ENCODE assay signal across 8 cellular contexts in the genomic region with DNA sequence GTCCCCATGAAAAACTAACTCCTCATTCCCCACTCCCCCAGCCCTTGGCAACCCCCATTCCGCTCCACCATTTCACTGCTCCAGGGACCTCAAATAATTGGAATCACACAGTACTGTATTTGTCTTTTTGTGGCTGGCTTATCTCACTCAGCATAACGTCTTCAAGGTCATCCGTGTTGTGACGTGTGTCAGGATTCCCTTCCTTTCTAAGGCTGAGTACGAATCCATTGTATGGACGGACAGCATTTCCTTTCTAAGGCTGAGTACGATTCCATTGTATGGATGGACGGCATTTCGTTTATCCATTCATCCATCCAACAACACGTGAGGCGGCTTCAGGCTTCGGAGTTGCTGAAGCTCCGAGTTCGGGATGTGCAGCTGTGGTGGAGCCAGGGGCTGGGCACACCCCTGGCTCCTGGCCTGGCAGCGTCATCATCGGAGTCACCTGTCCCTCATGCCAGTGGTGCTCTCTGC. TPM values are rescaled to one million over a fixed set of nuclear protein-coding genes. Genes with fewer than 3 reads are reported as not detected.
A peak's percentile ranks its signal among the peaks of the same experiment; 100 is the strongest.
DNase-seq lines count a peak whose midpoint lies in the region; ATAC-seq and TF ChIP-seq lines count a peak whose summit lies in the region.

No MANE protein-coding gene starts in this region.

- H3K4me3 Mint-ChIP-seq in WTC11, result peak overlapping the region; percentile 95; the same call in 1 of the 2 replicates
- peak overlapping the region; percentile 65 for H3K4me3 Mint-ChIP-seq in type B pancreatic cell

- TF ChIP-seq POLR2A in erythroblast (IDR thresholded peaks at IDR 0.05; ENCODE audit: low read length), result no peak

- peak overlapping the region; percentile 65; the same call in 1 of the 2 replicates for H3K27ac Mint-ChIP-seq in WTC11
- no peak overlapping the region for H3K27ac Mint-ChIP-seq in type B pancreatic cell

- POLR2A ChIA-PET in WTC11 (lab: Charles Lee), result no interaction called here

- 47 to 52% methylated on average over 16 of the region's 16 CpGs for WGBS in heart right ventricle, 2 donors
- WGBS in right cardiac atrium, result 54% methylated on average over 16 of the region's 16 CpGs

- intact Hi-C loops in heart right ventricle (cut with DNase I) (no loop called here), right cardiac atrium (cut with DNase I) (no loop called here), left colon (cut with DNase I, micrococcal nuclease) (no loop called here)

- no peaks in the 10 kb centered on the region for H3K27me3 Mint-ChIP-seq in WTC11 (ENCODE audit: low read depth)
- H3K27me3 Mint-ChIP-seq in type B pancreatic cell, result peaks cover 3% of the 10 kb centered on the region

- H3K4me3 ChIP-seq in heart right ventricle (peak overlapping the region in 6 of 10 donors; percentile 70 to 98 (median 84)), right cardiac atrium (ENCODE audit: low read length) (no peak overlapping the region)

- peaks cover 0 to 36% (median 10%) of the 10 kb centered on the region in 7 donors for H3K27me3 ChIP-seq in heart right ventricle
- H3K27me3 ChIP-seq in right cardiac atrium (ENCODE audit: control insufficient read depth, insufficient read depth), result no peaks in the 10 kb centered on the region

- H3K36me3 ChIP-seq in heart right ventricle, result peaks cover 0 to 5% (median 0%) of the 10 kb centered on the region in 9 donors

- CTCF ChIA-PET in WTC11 (lab: Charles Lee), result interaction anchor here (0.7 kb wide), 1 partner anchor 68 kb away, joined by 3 read pairs; no protein-coding TSS in a partner anchor

- H3K4me1 ChIP-seq in heart right ventricle (peaks cover 5 to 63% (median 42%) of the 10 kb centered on the region in 9 donors), right cardiac atrium (ENCODE audit: control insufficient read depth, insufficient read depth, low read length) (peaks cover 7% of the 10 kb centered on the region)

- H3K9me3 ChIP-seq in heart right ventricle (peaks cover 0 to 11% (median 0%) of the 10 kb centered on the region in 11 donors), right cardiac atrium (ENCODE audit: control insufficient read depth, low read length) (no peaks in the 10 kb centered on the region)

- no peak for TF ChIP-seq CTCF in heart right ventricle (IDR thresholded peaks at IDR 0.05)
- no peak for TF ChIP-seq CTCF in WTC11 (IDR thresholded peaks at IDR 0.05)
- no peak for TF ChIP-seq CTCF in type B pancreatic cell (conservative IDR thresholded peaks at IDR 0.05)

- DNase-seq in heart right ventricle, result no peak
- no peak for DNase-seq in right cardiac atrium
- no peak for DNase-seq in WTC11 (ENCODE audit: low spot score)
- peak in 1 of 2 donors; percentile 58 for DNase-seq in left colon
- no peak for DNase-seq in type B pancreatic cell (ENCODE audit: extremely low spot score, unreplicated experiment)
- DNase-seq in NCI-H2107 (lab: John Stamatoyannopoulos, UW), result no peak
- DNase-seq in erythroblast (lab: John Stamatoyannopoulos, UW), result no peak
- DNase-seq in NCI-H524 (lab: John Stamatoyannopoulos, UW), result no peak

- ATAC-seq in heart right ventricle (peak in 1 of 8 donors; percentile 3), right cardiac atrium (no peak), WTC11 (no peak), left colon (peak; percentile 56)

- no peaks in the 10 kb centered on the region for H3K36me3 Mint-ChIP-seq in WTC11
- H3K36me3 Mint-ChIP-seq in type B pancreatic cell, result peaks cover 14% of the 10 kb centered on the region

- H3K27ac ChIP-seq in heart right ventricle (peak overlapping the region in 5 of 10 donors; percentile 91 to 98 (median 94)), right cardiac atrium (ENCODE audit: low read length) (no peak overlapping the region)

- peaks cover 30% of the 10 kb centered on the region for H3K4me1 Mint-ChIP-seq in WTC11
- H3K4me1 Mint-ChIP-seq in type B pancreatic cell (ENCODE audit: unreplicated experiment), result peaks cover 30% of the 10 kb centered on the region

- H3K9me3 Mint-ChIP-seq in WTC11 (no peaks in the 10 kb centered on the region), type B pancreatic cell (peaks cover 6% of the 10 kb centered on the region)

TF ChIP-seq in WTC11, 78 proteins besides CTCF, POLR2A, EP300 and RAD21 (continues in another document):
- TF ChIP-seq, protein P1, sequence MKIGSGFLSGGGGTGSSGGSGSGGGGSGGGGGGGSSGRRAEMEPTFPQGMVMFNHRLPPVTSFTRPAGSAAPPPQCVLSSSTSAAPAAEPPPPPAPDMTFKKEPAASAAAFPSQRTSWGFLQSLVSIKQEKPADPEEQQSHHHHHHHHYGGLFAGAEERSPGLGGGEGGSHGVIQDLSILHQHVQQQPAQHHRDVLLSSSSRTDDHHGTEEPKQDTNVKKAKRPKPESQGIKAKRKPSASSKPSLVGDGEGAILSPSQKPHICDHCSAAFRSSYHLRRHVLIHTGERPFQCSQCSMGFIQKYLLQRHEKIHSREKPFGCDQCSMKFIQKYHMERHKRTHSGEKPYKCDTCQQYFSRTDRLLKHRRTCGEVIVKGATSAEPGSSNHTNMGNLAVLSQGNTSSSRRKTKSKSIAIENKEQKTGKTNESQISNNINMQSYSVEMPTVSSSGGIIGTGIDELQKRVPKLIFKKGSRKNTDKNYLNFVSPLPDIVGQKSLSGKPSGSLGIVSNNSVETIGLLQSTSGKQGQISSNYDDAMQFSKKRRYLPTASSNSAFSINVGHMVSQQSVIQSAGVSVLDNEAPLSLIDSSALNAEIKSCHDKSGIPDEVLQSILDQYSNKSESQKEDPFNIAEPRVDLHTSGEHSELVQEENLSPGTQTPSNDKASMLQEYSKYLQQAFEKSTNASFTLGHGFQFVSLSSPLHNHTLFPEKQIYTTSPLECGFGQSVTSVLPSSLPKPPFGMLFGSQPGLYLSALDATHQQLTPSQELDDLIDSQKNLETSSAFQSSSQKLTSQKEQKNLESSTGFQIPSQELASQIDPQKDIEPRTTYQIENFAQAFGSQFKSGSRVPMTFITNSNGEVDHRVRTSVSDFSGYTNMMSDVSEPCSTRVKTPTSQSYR (CRISPR knock-in tag; IDR thresholded peaks at IDR 0.05), result no peak
- TF ChIP-seq HMGA2 (CRISPR knock-in tag; IDR thresholded peaks at IDR 0.05), result no peak
- TF ChIP-seq, protein P2, sequence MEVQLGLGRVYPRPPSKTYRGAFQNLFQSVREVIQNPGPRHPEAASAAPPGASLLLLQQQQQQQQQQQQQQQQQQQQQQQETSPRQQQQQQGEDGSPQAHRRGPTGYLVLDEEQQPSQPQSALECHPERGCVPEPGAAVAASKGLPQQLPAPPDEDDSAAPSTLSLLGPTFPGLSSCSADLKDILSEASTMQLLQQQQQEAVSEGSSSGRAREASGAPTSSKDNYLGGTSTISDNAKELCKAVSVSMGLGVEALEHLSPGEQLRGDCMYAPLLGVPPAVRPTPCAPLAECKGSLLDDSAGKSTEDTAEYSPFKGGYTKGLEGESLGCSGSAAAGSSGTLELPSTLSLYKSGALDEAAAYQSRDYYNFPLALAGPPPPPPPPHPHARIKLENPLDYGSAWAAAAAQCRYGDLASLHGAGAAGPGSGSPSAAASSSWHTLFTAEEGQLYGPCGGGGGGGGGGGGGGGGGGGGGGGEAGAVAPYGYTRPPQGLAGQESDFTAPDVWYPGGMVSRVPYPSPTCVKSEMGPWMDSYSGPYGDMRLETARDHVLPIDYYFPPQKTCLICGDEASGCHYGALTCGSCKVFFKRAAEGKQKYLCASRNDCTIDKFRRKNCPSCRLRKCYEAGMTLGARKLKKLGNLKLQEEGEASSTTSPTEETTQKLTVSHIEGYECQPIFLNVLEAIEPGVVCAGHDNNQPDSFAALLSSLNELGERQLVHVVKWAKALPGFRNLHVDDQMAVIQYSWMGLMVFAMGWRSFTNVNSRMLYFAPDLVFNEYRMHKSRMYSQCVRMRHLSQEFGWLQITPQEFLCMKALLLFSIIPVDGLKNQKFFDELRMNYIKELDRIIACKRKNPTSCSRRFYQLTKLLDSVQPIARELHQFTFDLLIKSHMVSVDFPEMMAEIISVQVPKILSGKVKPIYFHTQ (CRISPR knock-in tag; IDR thresholded peaks at IDR 0.05), result no peak
- TF ChIP-seq NFYB (CRISPR knock-in tag; conservative IDR thresholded peaks at IDR 0.05; ENCODE audit: low read depth), result no peak
- TF ChIP-seq, protein P3, sequence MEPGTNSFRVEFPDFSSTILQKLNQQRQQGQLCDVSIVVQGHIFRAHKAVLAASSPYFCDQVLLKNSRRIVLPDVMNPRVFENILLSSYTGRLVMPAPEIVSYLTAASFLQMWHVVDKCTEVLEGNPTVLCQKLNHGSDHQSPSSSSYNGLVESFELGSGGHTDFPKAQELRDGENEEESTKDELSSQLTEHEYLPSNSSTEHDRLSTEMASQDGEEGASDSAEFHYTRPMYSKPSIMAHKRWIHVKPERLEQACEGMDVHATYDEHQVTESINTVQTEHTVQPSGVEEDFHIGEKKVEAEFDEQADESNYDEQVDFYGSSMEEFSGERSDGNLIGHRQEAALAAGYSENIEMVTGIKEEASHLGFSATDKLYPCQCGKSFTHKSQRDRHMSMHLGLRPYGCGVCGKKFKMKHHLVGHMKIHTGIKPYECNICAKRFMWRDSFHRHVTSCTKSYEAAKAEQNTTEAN (CRISPR knock-in tag; IDR thresholded peaks at IDR 0.05), result no peak
- TF ChIP-seq, protein P4, sequence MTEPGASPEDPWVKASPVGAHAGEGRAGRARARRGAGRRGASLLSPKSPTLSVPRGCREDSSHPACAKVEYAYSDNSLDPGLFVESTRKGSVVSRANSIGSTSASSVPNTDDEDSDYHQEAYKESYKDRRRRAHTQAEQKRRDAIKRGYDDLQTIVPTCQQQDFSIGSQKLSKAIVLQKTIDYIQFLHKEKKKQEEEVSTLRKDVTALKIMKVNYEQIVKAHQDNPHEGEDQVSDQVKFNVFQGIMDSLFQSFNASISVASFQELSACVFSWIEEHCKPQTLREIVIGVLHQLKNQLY (CRISPR knock-in tag; IDR thresholded peaks at IDR 0.05), result no peak
- TF ChIP-seq, protein P5, sequence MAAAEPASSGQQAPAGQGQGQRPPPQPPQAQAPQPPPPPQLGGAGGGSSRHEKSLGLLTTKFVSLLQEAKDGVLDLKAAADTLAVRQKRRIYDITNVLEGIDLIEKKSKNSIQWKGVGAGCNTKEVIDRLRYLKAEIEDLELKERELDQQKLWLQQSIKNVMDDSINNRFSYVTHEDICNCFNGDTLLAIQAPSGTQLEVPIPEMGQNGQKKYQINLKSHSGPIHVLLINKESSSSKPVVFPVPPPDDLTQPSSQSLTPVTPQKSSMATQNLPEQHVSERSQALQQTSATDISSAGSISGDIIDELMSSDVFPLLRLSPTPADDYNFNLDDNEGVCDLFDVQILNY (CRISPR knock-in tag; IDR thresholded peaks at IDR 0.05), result no peak
- no peak for TF ChIP-seq CBFB (CRISPR knock-in tag; IDR thresholded peaks at IDR 0.05; ENCODE audit: low read depth)
- TF ChIP-seq MXD4 (CRISPR knock-in tag; IDR thresholded peaks at IDR 0.05; ENCODE audit: borderline replicate concordance), result no peak

RNA-seq across cellular contexts. Expression of a gene that starts 1.2 kb away (rescaled TPM):
- total RNA-seq in heart right ventricle, result 10 to 100 TPM; 31.4 to 61.5 (median 51.2) TPM
- polyA plus RNA-seq in heart right ventricle, result 10 to 100 TPM; 32.0 to 41.9 TPM
- total RNA-seq in right cardiac atrium, result 10 to 100 TPM; 49.6 to 74.8 (median 68.5) TPM
- 46.0 TPM for polyA plus RNA-seq in right cardiac atrium
- total RNA-seq in WTC11 (2021), result 36.2 to 43.9 TPM (median 39.1 TPM) in 3 replicates
- 10 to 100 TPM; 20.1 to 22.1 TPM for total RNA-seq in left colon
- 22.3 and 34.4 TPM in 2 replicates for total RNA-seq in type B pancreatic cell (ENCODE audit: low replicate concordance)
